In genomic region chr17:27810902-27811557, GRCh38 we compare ENCODE assay signal across 1 cellular context.
TF ChIP-seq lines count a peak whose summit lies in the region.

No MANE protein-coding gene starts in this region.

TF ChIP-seq in HepG2, 621 proteins besides CTCF, POLR2A, EP300 and RAD21:
- TF ChIP-seq ZNF567 (CRISPR knock-in tag; IDR thresholded peaks at IDR 0.05; ENCODE audit: borderline replicate concordance) (no peak), ZFP36 (IDR thresholded peaks at IDR 0.05; ENCODE audit: borderline replicate concordance, low read depth, low read length, partially characterized antibody) (no peak), TOE1 (CRISPR knock-in tag; IDR thresholded peaks at IDR 0.05) (no peak), TBP (CRISPR knock-in tag; IDR thresholded peaks at IDR 0.05) (no peak), CENPX (CRISPR knock-in tag; IDR thresholded peaks at IDR 0.05) (no peak)
TF ChIP-seq in HepG2: peak in this region for 0.
